In genomic region chr16:10938844-10939648, GRCh38 we compare ENCODE assay signal across 10 cellular contexts. TPM values are rescaled to one million over a fixed set of nuclear protein-coding genes. Genes with fewer than 3 reads are reported as not detected.
DNase-seq lines count a peak whose midpoint lies in the region; ATAC-seq, FAIRE-seq and TF ChIP-seq lines count a peak whose summit lies in the region.
"Had no signal": no experiment of that assay in that cellular context is flagged by ENCODE, and none has a peak within 500 bp of the region (broad histone marks: within the 10 kb centered on the region; RNA-seq: fewer than 3 reads in every experiment).

No MANE protein-coding gene starts in this region.

- no peaks in the 10 kb centered on the region for H3K9me3 Mint-ChIP-seq in activated naive CD4-positive, alpha-beta T cell treated with anti-CD3 and anti-CD28 coated beads, Interleukin-2, amount 10 ng/mL, durations not matched to agents 7 days and 5 days
- no peaks in the 10 kb centered on the region for H3K9me3 Mint-ChIP-seq in activated naive CD8-positive, alpha-beta T cell treated with anti-CD3 and anti-CD28 coated beads, Interleukin-2, amount 10 ng/mL, durations not matched to agents 7 days and 5 days
- no peaks in the 10 kb centered on the region for H3K9me3 Mint-ChIP-seq in type B pancreatic cell

- no peak for TF ChIP-seq POLR2A in right lobe of liver (IDR thresholded peaks at IDR 0.05)

- peak overlapping the region; percentile 88 for H3K4me3 Mint-ChIP-seq in activated naive CD4-positive, alpha-beta T cell treated with anti-CD3 and anti-CD28 coated beads, Interleukin-2, amount 10 ng/mL, durations not matched to agents 7 days and 5 days
- peak overlapping the region; percentile 92 for H3K4me3 Mint-ChIP-seq in activated naive CD8-positive, alpha-beta T cell treated with anti-CD3 and anti-CD28 coated beads, Interleukin-2, amount 10 ng/mL, durations not matched to agents 7 days and 5 days
- peak overlapping the region; percentile 95 for H3K4me3 Mint-ChIP-seq in type B pancreatic cell

- TF ChIP-seq CTCF in right lobe of liver (IDR thresholded peaks at IDR 0.05) (no peak), type B pancreatic cell (conservative IDR thresholded peaks at IDR 0.05) (no peak), D721Med (IDR thresholded peaks at IDR 0.05; ENCODE audit: insufficient read depth, missing control alignments) (no peak)

- no peaks in the 10 kb centered on the region for H3K36me3 ChIP-seq in right lobe of liver

- WGBS in right lobe of liver (ENCODE audit: insufficient coverage, low coverage, low lambda C conversion rate, missing lambda C conversion rate), result 21% methylated on average over 6 of the region's 6 CpGs

- no peaks in the 10 kb centered on the region for H3K9me3 ChIP-seq in right lobe of liver

- peak overlapping the region; percentile 0 to 73 (median 70) for H3K4me3 ChIP-seq in right lobe of liver

- peaks cover 0 to 78% (median 31%) of the 10 kb centered on the region in 4 donors for H3K4me1 ChIP-seq in right lobe of liver

- FAIRE-seq in D721Med (lab: Jason Lieb, UNC), result no peak

- intact Hi-C loops in right lobe of liver (cut with DNase I), result no loop called here

- peaks cover under 1% of the 10 kb centered on the region for H3K27me3 Mint-ChIP-seq in activated naive CD4-positive, alpha-beta T cell treated with anti-CD3 and anti-CD28 coated beads, Interleukin-2, amount 10 ng/mL, durations not matched to agents 7 days and 5 days
- no peaks in the 10 kb centered on the region for H3K27me3 Mint-ChIP-seq in activated naive CD8-positive, alpha-beta T cell treated with anti-CD3 and anti-CD28 coated beads, Interleukin-2, amount 10 ng/mL, durations not matched to agents 7 days and 5 days
- H3K27me3 Mint-ChIP-seq in type B pancreatic cell, result no peaks in the 10 kb centered on the region

- CTCF ChIA-PET in activated naive CD4-positive, alpha-beta T cell treated with anti-CD3 and anti-CD28 coated beads, Interleukin-2, amount 10 ng/mL, durations not matched to agents 7 days and 5 days (lab: Charles Lee), result interaction anchor here (0.8 kb wide), 1 partner anchor 15 kb away, joined by 3 read pairs; no protein-coding TSS in a partner anchor

- peaks cover 36% of the 10 kb centered on the region for H3K36me3 Mint-ChIP-seq in activated naive CD4-positive, alpha-beta T cell treated with anti-CD3 and anti-CD28 coated beads, Interleukin-2, amount 10 ng/mL, durations not matched to agents 7 days and 5 days
- peaks cover 9% of the 10 kb centered on the region for H3K36me3 Mint-ChIP-seq in activated naive CD8-positive, alpha-beta T cell treated with anti-CD3 and anti-CD28 coated beads, Interleukin-2, amount 10 ng/mL, durations not matched to agents 7 days and 5 days
- peaks cover 11% of the 10 kb centered on the region for H3K36me3 Mint-ChIP-seq in type B pancreatic cell

- H3K27ac ChIP-seq in right lobe of liver, result peak overlapping the region; percentile 49 to 71 (median 49)
- H3K27ac ChIP-seq: WERI-Rb-1 had no signal

- peaks cover 82% of the 10 kb centered on the region for H3K4me1 Mint-ChIP-seq in activated naive CD4-positive, alpha-beta T cell treated with anti-CD3 and anti-CD28 coated beads, Interleukin-2, amount 10 ng/mL, durations not matched to agents 7 days and 5 days
- peaks cover 70% of the 10 kb centered on the region for H3K4me1 Mint-ChIP-seq in activated naive CD8-positive, alpha-beta T cell treated with anti-CD3 and anti-CD28 coated beads, Interleukin-2, amount 10 ng/mL, durations not matched to agents 7 days and 5 days
- H3K4me1 Mint-ChIP-seq in type B pancreatic cell (ENCODE audit: unreplicated experiment), result peaks cover 35% of the 10 kb centered on the region

- ATAC-seq in activated naive CD8-positive, alpha-beta T cell treated with anti-CD3 and anti-CD28 coated beads, Interleukin-2, amount 10 ng/mL, durations not matched to agents 7 days and 5 days (ENCODE audit: low read depth), result no peak
- ATAC-seq in right lobe of liver (peak; percentile 10 to 43 (median 30)), HG03520 (IDR thresholded peaks at IDR 0.05; ENCODE audit: unreplicated experiment) (no peak)

- no peaks in the 10 kb centered on the region for H3K27me3 ChIP-seq in right lobe of liver

- POLR2A ChIA-PET in activated naive CD8-positive, alpha-beta T cell treated with anti-CD3 and anti-CD28 coated beads, Interleukin-2, amount 10 ng/mL, durations not matched to agents 7 days and 5 days (lab: Charles Lee), result interaction anchor here (1.0 to 2.8 kb wide), 2 partner anchors 60 to 195 kb away, joined by 3 to 13 read pairs; partner anchors contain the start of gene NUBP1

- DNase-seq in activated naive CD4-positive, alpha-beta T cell treated with anti-CD3 and anti-CD28 coated beads, Interleukin-2, amount 10 ng/mL, durations not matched to agents 7 days and 5 days, result no peak
- no peak for DNase-seq in activated naive CD4-positive, alpha-beta T cell (lab: John Stamatoyannopoulos, UW)
- DNase-seq in activated naive CD8-positive, alpha-beta T cell treated with anti-CD3 and anti-CD28 coated beads, Interleukin-2, amount 10 ng/mL, durations not matched to agents 7 days and 5 days, result no peak
- DNase-seq in right lobe of liver (peak in 1 of 3 donors; percentile 69), type B pancreatic cell (ENCODE audit: extremely low spot score, unreplicated experiment) (no peak), D721Med (ENCODE audit: insufficient read length, low spot score) (no peak), D341Med (ENCODE audit: low spot score) (no peak)
- DNase-seq: NCI-H2227 treated with DMSO at 0.1 percent for 48 hours, WERI-Rb-1 had no signal

- peak overlapping the region; percentile 79 for H3K27ac Mint-ChIP-seq in activated naive CD4-positive, alpha-beta T cell treated with anti-CD3 and anti-CD28 coated beads, Interleukin-2, amount 10 ng/mL, durations not matched to agents 7 days and 5 days
- H3K27ac Mint-ChIP-seq in activated naive CD8-positive, alpha-beta T cell treated with anti-CD3 and anti-CD28 coated beads, Interleukin-2, amount 10 ng/mL, durations not matched to agents 7 days and 5 days, result peak overlapping the region; percentile 54
- no peak overlapping the region for H3K27ac Mint-ChIP-seq in type B pancreatic cell

RNA-seq across cellular contexts. Expression of gene DEXI, which starts 3.2 kb away (rescaled TPM):
- 10 to 100 TPM; 31.4 to 32.3 TPM for total RNA-seq in activated naive CD8-positive, alpha-beta T cell treated with anti-CD3 and anti-CD28 coated beads, Interleukin-2, amount 10 ng/mL, durations not matched to agents 7 days and 5 days
- total RNA-seq in right lobe of liver (10 to 100 TPM; 35.8 to 93.8 (median 54.1) TPM), type B pancreatic cell (ENCODE audit: low replicate concordance) (36.6 and 37.7 TPM in 2 replicates)

RNA-seq across cellular contexts. Expression of gene CLEC16A, which starts 5.3 kb away (rescaled TPM):
- total RNA-seq in activated naive CD8-positive, alpha-beta T cell treated with anti-CD3 and anti-CD28 coated beads, Interleukin-2, amount 10 ng/mL, durations not matched to agents 7 days and 5 days, result 10 to 100 TPM; 31.1 to 34.1 TPM
- total RNA-seq in right lobe of liver (10 to 100 TPM; 15.2 to 25.9 (median 19.8) TPM), type B pancreatic cell (ENCODE audit: low replicate concordance) (33.4 and 36.8 TPM in 2 replicates)

Comparison
In these comparisons a context has a peak if more than half of its experiments do, and no peak if none do; other contexts are left out.
1. ATAC-seq: peak in right lobe of liver (4 of 4); none in activated naive CD8-positive, alpha-beta T cell treated with anti-CD3 and anti-CD28 coated beads, Interleukin-2, amount 10 ng/mL, durations not matched to agents 7 days and 5 days (single experiment) and HG03520 (single experiment).
2. Peak in every context shown above with its lines, with median percentiles within 50 percentile points of each other: H3K4me3 Mint-ChIP-seq.